2 cellular contexts compared by ENCODE assay signal in genomic region chr10:101758858-101759257, GRCh38.
TF ChIP-seq lines count a peak whose summit lies in the region.

No MANE protein-coding gene starts in this region.

TF ChIP-seq in HepG2, 621 proteins besides CTCF, POLR2A, EP300 and RAD21:
- TF ChIP-seq ZNF629 (CRISPR knock-in tag; conservative IDR thresholded peaks at IDR 0.05) (peak; percentile 36), ZBTB1 (CRISPR knock-in tag; IDR thresholded peaks at IDR 0.05; ENCODE audit: borderline replicate concordance) (no peak)
TF ChIP-seq in HepG2: peak in this region for 1.

TF ChIP-seq in K562, 482 proteins besides CTCF, POLR2A, EP300 and RAD21:
- TF ChIP-seq PRPF4 (IDR thresholded peaks at IDR 0.05; ENCODE audit: insufficient read depth, low read depth, low read length, poor library complexity, severe bottlenecking), result no peak
- no peak for TF ChIP-seq TEAD4 (IDR thresholded peaks at IDR 0.05; ENCODE audit: low read length)
- TF ChIP-seq TEAD4 (CRISPR knock-in tag; IDR thresholded peaks at IDR 0.05; ENCODE audit: borderline replicate concordance), result no peak
- TF ChIP-seq CREM (IDR thresholded peaks at IDR 0.05; ENCODE audit: low read depth), result no peak
- peak; percentile 55 for TF ChIP-seq RBM25 (IDR thresholded peaks at IDR 0.05; ENCODE audit: low read depth, low read length, severe bottlenecking)
- TF ChIP-seq ESRRA (IDR thresholded peaks at IDR 0.05; ENCODE audit: borderline replicate concordance, low read depth), result peak; percentile 51; the same call in 1 of the 2 replicates
- TF ChIP-seq ZNF124 (CRISPR knock-in tag; IDR thresholded peaks at IDR 0.05), result no peak
